Comparison of ENCODE assay signal across 1 cellular context in genomic region chr2:210174086-210174485, GRCh38.
TF ChIP-seq lines count a peak whose summit lies in the region.

No MANE protein-coding gene starts in this region.

TF ChIP-seq in HepG2, 621 proteins besides CTCF, POLR2A, EP300 and RAD21:
- TF ChIP-seq THAP8 (CRISPR knock-in tag; IDR thresholded peaks at IDR 0.05; ENCODE audit: borderline replicate concordance) (no peak), BCL3 (CRISPR knock-in tag; IDR thresholded peaks at IDR 0.05) (no peak), HMG20B (CRISPR knock-in tag; conservative IDR thresholded peaks at IDR 0.05) (no peak), ZFY (CRISPR knock-in tag; IDR thresholded peaks at IDR 0.05) (no peak), MAFF (IDR thresholded peaks at IDR 0.05; ENCODE audit: low read depth, low read length) (peak; percentile 84), MAFK (conservative IDR thresholded peaks at IDR 0.05 in 1 of 2, IDR thresholded peaks at IDR 0.05 in 1 of 2; ENCODE audit: low read length in 2 of 2) (peak; percentile 69 to 85)
